ENCODE assay signal across 29 cellular contexts in the genomic region with DNA sequence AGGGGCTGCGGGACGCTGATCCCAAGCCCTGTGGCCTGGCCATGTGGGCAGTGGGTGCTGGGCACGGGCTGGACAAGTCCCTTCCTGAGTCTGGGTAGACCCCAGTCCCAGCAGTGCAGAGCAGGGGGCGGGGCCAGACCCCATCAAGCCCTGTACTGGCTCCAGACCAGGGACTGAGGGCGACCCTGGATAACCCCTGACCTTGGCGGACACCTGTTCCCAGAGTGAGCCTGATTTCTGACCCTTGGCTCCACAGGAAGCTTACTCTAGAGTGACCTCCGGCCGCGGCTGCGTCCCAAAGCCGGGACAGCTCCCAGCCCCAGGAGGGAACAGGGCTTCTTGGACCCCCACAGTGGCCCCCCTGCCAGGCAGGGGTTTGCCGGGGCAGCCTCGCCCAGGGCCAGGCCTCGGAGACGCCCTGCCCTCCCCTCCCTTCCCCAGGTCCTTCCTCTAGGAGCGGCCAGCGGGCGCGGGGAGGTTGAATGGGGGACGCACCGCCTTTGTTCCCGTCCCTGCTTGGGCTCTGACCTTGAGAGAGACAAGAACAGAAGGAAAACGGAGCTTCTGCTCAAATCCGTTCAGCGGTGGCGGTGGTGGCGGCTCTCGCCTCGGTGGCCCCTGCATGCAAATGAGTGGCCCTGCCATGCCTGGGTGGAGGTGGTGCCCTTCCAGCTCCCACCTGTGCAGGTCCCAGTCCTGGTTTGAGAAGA. TPM values are rescaled to one million over a fixed set of nuclear protein-coding genes. Genes with fewer than 3 reads are reported as not detected.
DNase-seq lines count a peak whose midpoint lies in the region; ATAC-seq and TF ChIP-seq lines count a peak whose summit lies in the region.
"Had no signal": no experiment of that assay in that cellular context is flagged by ENCODE, and none has a peak within 500 bp of the region (broad histone marks: within the 10 kb centered on the region; RNA-seq: fewer than 3 reads in every experiment).

No MANE protein-coding gene starts in this region.

- peak; percentile 32 for DNase-seq in activated naive CD8-positive, alpha-beta T cell treated with anti-CD3 and anti-CD28 coated beads, Interleukin-2, amount 10 ng/mL, durations not matched to agents 7 days and 5 days
- no peak for DNase-seq in activated naive CD8-positive, alpha-beta T cell treated with anti-CD3 and anti-CD28 coated beads for 36 hours
- DNase-seq in right lobe of liver (peak; percentile 76 to 91 (median 87)), omental fat pad (ENCODE audit: low spot score) (no peak), head of caudate nucleus (no peak)
- DNase-seq: activated CD4-positive, alpha-beta T cell treated with anti-CD3 and anti-CD28 coated beads for 36 hours; aorta; hippocampal formation; mammary epithelial cell; NCI-H1092; NCI-H187; NCI-H446 treated with DMSO at 0.1 percent for 48 hours; NCI-H774; right cardiac atrium; spleen; stimulated activated CD4-positive, alpha-beta T cell treated with anti-CD3 and anti-CD28 coated beads, Interleukin-2, amount 100 ng/mL, for 24 hours; stimulated activated CD8-positive, alpha-beta memory T cell treated with anti-CD3 and anti-CD28 coated beads, Interleukin-4, amount 100 ng/mL, for 48 hours; T-helper 9 cell; uterus had no signal

- TF ChIP-seq CTCF in right lobe of liver (IDR thresholded peaks at IDR 0.05) (no peak), omental fat pad (IDR thresholded peaks at IDR 0.05) (no peak)

- H3K27me3 ChIP-seq in right lobe of liver: no peaks in the 10 kb centered on the region

- peaks cover 0 to 7% (median 2%) of the 10 kb centered on the region in 4 donors for H3K36me3 ChIP-seq in right lobe of liver
- H3K36me3 ChIP-seq: pancreas, uterus had no signal

- no peak overlapping the region for H3K4me3 Mint-ChIP-seq in activated naive CD8-positive, alpha-beta T cell treated with anti-CD3 and anti-CD28 coated beads, Interleukin-2, amount 10 ng/mL, durations not matched to agents 7 days and 5 days
- H3K4me3 Mint-ChIP-seq in activated naive CD8-positive, alpha-beta T cell treated with anti-CD3 and anti-CD28 coated beads for 36 hours: no peak overlapping the region
- H3K4me3 Mint-ChIP-seq: activated CD4-positive, alpha-beta T cell treated with anti-CD3 and anti-CD28 coated beads for 36 hours; stimulated activated naive CD8-positive, alpha-beta T cell treated with anti-CD3 and anti-CD28 coated beads, Interleukin-15, amount 100 ng/mL, for 72 hours had no signal

- H3K27ac Mint-ChIP-seq in activated naive CD8-positive, alpha-beta T cell treated with anti-CD3 and anti-CD28 coated beads, Interleukin-2, amount 10 ng/mL, durations not matched to agents 7 days and 5 days: no peak overlapping the region
- no peak overlapping the region for H3K27ac Mint-ChIP-seq in activated naive CD8-positive, alpha-beta T cell treated with anti-CD3 and anti-CD28 coated beads for 36 hours
- H3K27ac Mint-ChIP-seq: activated CD4-positive, alpha-beta T cell treated with anti-CD3 and anti-CD28 coated beads for 36 hours; activated naive CD8-positive, alpha-beta T cell; stimulated activated naive CD8-positive, alpha-beta T cell treated with anti-CD3 and anti-CD28 coated beads, Interleukin-15, amount 100 ng/mL, for 72 hours had no signal

- intact Hi-C loops in right lobe of liver (cut with DNase I): loop anchor here in 1 of 2 donors (10.0 kb wide), 2 partner anchors 111 to 221 kb away; no protein-coding TSS in a partner anchor
- intact Hi-C loops in head of caudate nucleus (cut with DNase I): no loop called here

- ATAC-seq in activated naive CD8-positive, alpha-beta T cell treated with anti-CD3 and anti-CD28 coated beads, Interleukin-2, amount 10 ng/mL, durations not matched to agents 7 days and 5 days (ENCODE audit: low read depth): no peak
- ATAC-seq in right lobe of liver: peak; percentile 62 to 76 (median 68)
- ATAC-seq in SK-N-SH treated with all-trans-retinoic acid at 6 μM for 48 hours: no peak
- ATAC-seq in omental fat pad (ENCODE audit: low FRiP score): no peak
- ATAC-seq: activated CD4-positive, alpha-beta T cell treated with anti-CD3 and anti-CD28 coated beads for 36 hours; gastroesophageal sphincter; right cardiac atrium; stimulated activated naive CD8-positive, alpha-beta T cell treated with anti-CD3 and anti-CD28 coated beads, Interleukin-15, amount 100 ng/mL, for 72 hours had no signal

- WGBS in right lobe of liver (ENCODE audit: insufficient coverage, low coverage, low lambda C conversion rate, missing lambda C conversion rate): 22% methylated on average over 6 of the region's 29 CpGs

- POLR2A ChIA-PET in activated naive CD8-positive, alpha-beta T cell treated with anti-CD3 and anti-CD28 coated beads, Interleukin-2, amount 10 ng/mL, durations not matched to agents 7 days and 5 days (lab: Charles Lee): interaction anchor here (0.6 to 2.4 kb wide), 2 partner anchors 14 to 564 kb away, joined by 3 to 9 read pairs; partner anchors contain the start of gene CIRBP

- H3K4me1 ChIP-seq in right lobe of liver: peaks cover 0 to 29% (median 11%) of the 10 kb centered on the region in 4 donors
- H3K4me1 ChIP-seq: pancreas had no signal

- no peaks in the 10 kb centered on the region for H3K9me3 Mint-ChIP-seq in activated naive CD8-positive, alpha-beta T cell treated with anti-CD3 and anti-CD28 coated beads, Interleukin-2, amount 10 ng/mL, durations not matched to agents 7 days and 5 days
- no peaks in the 10 kb centered on the region for H3K9me3 Mint-ChIP-seq in activated naive CD8-positive, alpha-beta T cell treated with anti-CD3 and anti-CD28 coated beads for 36 hours
- H3K9me3 Mint-ChIP-seq: CD4-positive, alpha-beta memory T cell; nephron; stimulated activated naive CD8-positive, alpha-beta T cell treated with anti-CD3 and anti-CD28 coated beads, Interleukin-15, amount 100 ng/mL, for 72 hours had no signal

- H3K36me3 Mint-ChIP-seq in activated naive CD8-positive, alpha-beta T cell treated with anti-CD3 and anti-CD28 coated beads, Interleukin-2, amount 10 ng/mL, durations not matched to agents 7 days and 5 days: peaks cover 2% of the 10 kb centered on the region
- peaks cover 14% of the 10 kb centered on the region for H3K36me3 Mint-ChIP-seq in activated naive CD8-positive, alpha-beta T cell treated with anti-CD3 and anti-CD28 coated beads for 36 hours

- peaks cover 8% of the 10 kb centered on the region for H3K4me1 Mint-ChIP-seq in activated naive CD8-positive, alpha-beta T cell treated with anti-CD3 and anti-CD28 coated beads, Interleukin-2, amount 10 ng/mL, durations not matched to agents 7 days and 5 days
- peaks cover 7% of the 10 kb centered on the region for H3K4me1 Mint-ChIP-seq in activated naive CD8-positive, alpha-beta T cell treated with anti-CD3 and anti-CD28 coated beads for 36 hours

- no peaks in the 10 kb centered on the region for H3K9me3 ChIP-seq in right lobe of liver
- H3K9me3 ChIP-seq: A549, gastroesophageal sphincter, pancreas, spleen, uterus had no signal

- H3K4me3 ChIP-seq in right lobe of liver: peak overlapping the region; percentile 29 to 57 (median 46)
- H3K4me3 ChIP-seq: A549, gastroesophageal sphincter, pancreas, spleen, uterus had no signal

- TF ChIP-seq POLR2A in right lobe of liver (IDR thresholded peaks at IDR 0.05): no peak

- H3K27me3 Mint-ChIP-seq in activated naive CD8-positive, alpha-beta T cell treated with anti-CD3 and anti-CD28 coated beads, Interleukin-2, amount 10 ng/mL, durations not matched to agents 7 days and 5 days: peaks cover 23% of the 10 kb centered on the region
- peaks cover 37% of the 10 kb centered on the region for H3K27me3 Mint-ChIP-seq in activated naive CD8-positive, alpha-beta T cell treated with anti-CD3 and anti-CD28 coated beads for 36 hours

- H3K27ac ChIP-seq in right lobe of liver: peak overlapping the region; percentile 63 to 88 (median 70)
- H3K27ac ChIP-seq: A549, gastroesophageal sphincter, pancreas, spleen, uterus had no signal

TF ChIP-seq in SK-N-SH treated with all-trans-retinoic acid at 6 μM for 48 hours, 23 proteins besides CTCF, POLR2A, EP300 and RAD21:
- no peak for TF ChIP-seq ESRRG (CRISPR knock-in tag; IDR thresholded peaks at IDR 0.05)

RNA-seq across cellular contexts. Expression of gene EFNA2, which starts 2.3 kb away (rescaled TPM):
- not detected for total RNA-seq in activated naive CD8-positive, alpha-beta T cell treated with anti-CD3 and anti-CD28 coated beads, Interleukin-2, amount 10 ng/mL, durations not matched to agents 7 days and 5 days
- total RNA-seq in activated naive CD8-positive, alpha-beta T cell treated with anti-CD3 and anti-CD28 coated beads for 36 hours: not detected
- 10 to 100 TPM in 1 of 6 experiments, 1 to 10 TPM in 5; 4.2 to 10.3 (median 5.6) TPM for total RNA-seq in right lobe of liver
- not detected for total RNA-seq in omental fat pad
- total RNA-seq: activated CD4-positive, alpha-beta T cell treated with anti-CD3 and anti-CD28 coated beads for 36 hours; activated CD8-positive, alpha-beta memory T cell treated with anti-CD3 and anti-CD28 coated beads for 36 hours; aorta; bronchial epithelial cell; CD4-positive, alpha-beta memory T cell; gastroesophageal sphincter; right cardiac atrium; spleen had no signal

RNA-seq across cellular contexts. Expression of gene FAM174C, which starts 8.0 kb away (rescaled TPM):
- 10 to 100 TPM; 44.5 to 48.3 TPM for total RNA-seq in activated naive CD8-positive, alpha-beta T cell treated with anti-CD3 and anti-CD28 coated beads, Interleukin-2, amount 10 ng/mL, durations not matched to agents 7 days and 5 days
- 100 to 1,000 TPM in 1 of 2 experiments, 10 to 100 TPM in 1; 99.8 to 101 TPM for total RNA-seq in activated naive CD8-positive, alpha-beta T cell treated with anti-CD3 and anti-CD28 coated beads for 36 hours
- 100 to 1,000 TPM in 1 of 6 experiments, 10 to 100 TPM in 5; 34.0 to 103 (median 43.8) TPM for total RNA-seq in right lobe of liver
- 10 to 100 TPM; 47.2 to 69.1 (median 59.3) TPM for total RNA-seq in omental fat pad

RNA-seq across cellular contexts. Expression of gene CIRBP, which starts 14.2 kb away (rescaled TPM):
- 100 to 1,000 TPM; 327 to 342 TPM for total RNA-seq in activated naive CD8-positive, alpha-beta T cell treated with anti-CD3 and anti-CD28 coated beads, Interleukin-2, amount 10 ng/mL, durations not matched to agents 7 days and 5 days
- 100 to 1,000 TPM; 208 to 216 TPM for total RNA-seq in activated naive CD8-positive, alpha-beta T cell treated with anti-CD3 and anti-CD28 coated beads for 36 hours
- 100 to 1,000 TPM in 2 of 6 experiments, 10 to 100 TPM in 4; 69.2 to 111 (median 89.5) TPM for total RNA-seq in right lobe of liver
- 100 to 1,000 TPM; 292 to 484 (median 372) TPM for total RNA-seq in omental fat pad

RNA-seq across cellular contexts. Expression of gene MIDN, which starts 35.0 kb away (rescaled TPM):
- total RNA-seq in activated naive CD8-positive, alpha-beta T cell treated with anti-CD3 and anti-CD28 coated beads, Interleukin-2, amount 10 ng/mL, durations not matched to agents 7 days and 5 days: 10 to 100 TPM; 75.2 to 80.7 TPM
- total RNA-seq in activated naive CD8-positive, alpha-beta T cell treated with anti-CD3 and anti-CD28 coated beads for 36 hours: 10 to 100 TPM; 29.3 to 29.6 TPM
- total RNA-seq in right lobe of liver (10 to 100 TPM; 22.3 to 55.1 (median 29.3) TPM), omental fat pad (10 to 100 TPM; 24.5 to 68.6 (median 44.1) TPM)

RNA-seq across cellular contexts. Expression of gene ATP5F1D, which starts 41.8 kb away (rescaled TPM):
- 100 to 1,000 TPM; 157 to 161 TPM for total RNA-seq in activated naive CD8-positive, alpha-beta T cell treated with anti-CD3 and anti-CD28 coated beads, Interleukin-2, amount 10 ng/mL, durations not matched to agents 7 days and 5 days
- 100 to 1,000 TPM; 175 to 177 TPM for total RNA-seq in activated naive CD8-positive, alpha-beta T cell treated with anti-CD3 and anti-CD28 coated beads for 36 hours
- total RNA-seq in right lobe of liver (100 to 1,000 TPM in 5 of 6 experiments, 10 to 100 TPM in 1; 98.1 to 240 (median 137) TPM), omental fat pad (10 to 100 TPM; 46.4 to 76.0 (median 60.2) TPM)

Comparison
In these comparisons a context has a peak if more than half of its experiments do, and no peak if none do; other contexts are left out.
1. DNase-seq: peak in activated naive CD8-positive, alpha-beta T cell treated with anti-CD3 and anti-CD28 coated beads, Interleukin-2, amount 10 ng/mL, durations not matched to agents 7 days and 5 days (single experiment) and right lobe of liver (3 of 3); none in activated naive CD8-positive, alpha-beta T cell treated with anti-CD3 and anti-CD28 coated beads for 36 hours (single experiment), omental fat pad (single experiment) and head of caudate nucleus (0 of 42).
2. ATAC-seq: peak in right lobe of liver (4 of 4); none in activated naive CD8-positive, alpha-beta T cell treated with anti-CD3 and anti-CD28 coated beads, Interleukin-2, amount 10 ng/mL, durations not matched to agents 7 days and 5 days (single experiment), SK-N-SH treated with all-trans-retinoic acid at 6 μM for 48 hours (single experiment) and omental fat pad (single experiment).
3. RNA of gene EFNA2, which starts 2.3 kb away (total RNA-seq): 4.2 to 10.3 TPM in right lobe of liver; not detected in activated naive CD8-positive, alpha-beta T cell treated with anti-CD3 and anti-CD28 coated beads, Interleukin-2, amount 10 ng/mL, durations not matched to agents 7 days and 5 days, not detected in activated naive CD8-positive, alpha-beta T cell treated with anti-CD3 and anti-CD28 coated beads for 36 hours and not detected in omental fat pad; every median in the first group is over 4 times any median in the second.